Comparison of ENCODE assay signal across 16 cellular contexts in genomic region chr2:40130251-40130994, GRCh38.
DNase-seq lines count a peak whose midpoint lies in the region; ATAC-seq, FAIRE-seq and TF ChIP-seq lines count a peak whose summit lies in the region.
"Had no signal": no experiment of that assay in that cellular context is flagged by ENCODE, and none has a peak within 500 bp of the region (broad histone marks: within the 10 kb centered on the region; RNA-seq: fewer than 3 reads in every experiment).

No MANE protein-coding gene starts in this region.

- 45% methylated on average over 4 of the region's 4 CpGs for WGBS in liver
- WGBS in pancreas, 2 donors: 43 to 50% methylated on average over 4 of the region's 4 CpGs

- TF ChIP-seq RAD21 in liver (IDR thresholded peaks at IDR 0.05): no peak

- H3K27ac ChIP-seq in SJSA1: 0 out of 2 replicates have a peak overlapping the region, but pooled peaks have one; percentile 3
- no peak overlapping the region for H3K27ac ChIP-seq in fibroblast of lung (ENCODE audit: insufficient read depth, low read length)
- no peak overlapping the region for H3K27ac ChIP-seq in liver (ENCODE audit: low read depth in 1 of 2, low read length in 2 of 2)
- H3K27ac ChIP-seq in stomach smooth muscle (ENCODE audit: low read length): peak overlapping the region; percentile 46
- H3K27ac ChIP-seq in pancreas: no peak overlapping the region
- H3K27ac ChIP-seq: psoas muscle had no signal

- no peaks in the 10 kb centered on the region for H3K9me3 ChIP-seq in SJSA1 (replicated peaks)
- no peaks in the 10 kb centered on the region for H3K9me3 ChIP-seq in fibroblast of lung (ENCODE audit: control insufficient read depth, insufficient read depth, low read depth, low read length)
- no peaks in the 10 kb centered on the region for H3K9me3 ChIP-seq in liver (ENCODE audit: control insufficient read depth in 4 of 4, low read length in 3 of 4)
- H3K9me3 ChIP-seq in stomach smooth muscle (ENCODE audit: control insufficient read depth in 2 of 2, low read length in 2 of 2): no peaks in the 10 kb centered on the region
- no peaks in the 10 kb centered on the region for H3K9me3 ChIP-seq in pancreas
- H3K9me3 ChIP-seq: psoas muscle had no signal

- no peaks in the 10 kb centered on the region for H3K79me2 ChIP-seq in fibroblast of lung (ENCODE audit: control insufficient read depth, insufficient read depth, low read length)

- no peak overlapping the region for H2AFZ ChIP-seq in fibroblast of lung (ENCODE audit: low read length)

- H3K4me3 ChIP-seq in SJSA1 (no peak overlapping the region), fibroblast of lung (replicated peaks in 1 of 4; ENCODE audit: control extremely low read depth in 1 of 4, insufficient read depth in 1 of 4, low read depth in 3 of 4, low read length in 4 of 4) (no peak overlapping the region), liver (ENCODE audit: low read depth in 1 of 3, low read length in 3 of 3) (no peak overlapping the region), stomach smooth muscle (ENCODE audit: low read length in 2 of 2) (no peak overlapping the region), pancreas (no peak overlapping the region)
- H3K4me3 ChIP-seq: psoas muscle had no signal

- H3K27me3 ChIP-seq in SJSA1 (replicated peaks): no peaks in the 10 kb centered on the region
- H3K27me3 ChIP-seq in fibroblast of lung (ENCODE audit: control insufficient read depth, insufficient read depth, low read length): no peaks in the 10 kb centered on the region
- H3K27me3 ChIP-seq in liver (ENCODE audit: control insufficient read depth in 4 of 4, insufficient read depth in 4 of 4, low read length in 3 of 4): no peaks in the 10 kb centered on the region
- no peaks in the 10 kb centered on the region for H3K27me3 ChIP-seq in stomach smooth muscle (ENCODE audit: control insufficient read depth in 1 of 2, insufficient read depth in 2 of 2, low read length in 2 of 2)
- H3K27me3 ChIP-seq in pancreas: peaks cover 0 to 4% (median 0%) of the 10 kb centered on the region in 4 donors

- H3K4me1 ChIP-seq in SJSA1 (replicated peaks): peaks cover 29% of the 10 kb centered on the region
- peaks cover 23% of the 10 kb centered on the region for H3K4me1 ChIP-seq in fibroblast of lung (ENCODE audit: control insufficient read depth, extremely low read depth, insufficient read depth, low read length)
- no peaks in the 10 kb centered on the region for H3K4me1 ChIP-seq in liver (ENCODE audit: control insufficient read depth in 4 of 4, insufficient read depth in 4 of 4, low read length in 3 of 4)
- H3K4me1 ChIP-seq in stomach smooth muscle (ENCODE audit: control insufficient read depth, insufficient read depth, low read length): peaks cover 29% of the 10 kb centered on the region
- H3K4me1 ChIP-seq in pancreas: no peaks in the 10 kb centered on the region
- H3K4me1 ChIP-seq: psoas muscle had no signal

- FAIRE-seq in pancreas (lab: Jason Lieb, UNC): no peak

- H4K20me1 ChIP-seq in fibroblast of lung (ENCODE audit: control insufficient read depth, extremely low read depth, insufficient read depth, low read length): no peaks in the 10 kb centered on the region

- TF ChIP-seq CTCF in fibroblast of lung (conservative IDR thresholded peaks at IDR 0.05 in 1 of 2, IDR thresholded peaks at IDR 0.05 in 1 of 2; ENCODE audit: low read depth in 1 of 2, low read length in 2 of 2): no peak
- TF ChIP-seq CTCF in liver (IDR thresholded peaks at IDR 0.05; ENCODE audit: low read depth, low read length, missing input control): no peak
- no peak for TF ChIP-seq CTCF in pancreas (IDR thresholded peaks at IDR 0.05)

- H3K36me3 ChIP-seq in SJSA1: no peaks in the 10 kb centered on the region
- no peaks in the 10 kb centered on the region for H3K36me3 ChIP-seq in fibroblast of lung (ENCODE audit: control insufficient read depth, insufficient read depth, low read length)
- no peaks in the 10 kb centered on the region for H3K36me3 ChIP-seq in liver (ENCODE audit: control insufficient read depth in 4 of 4, insufficient read depth in 3 of 4, low read depth in 1 of 4, low read length in 3 of 4)
- H3K36me3 ChIP-seq in stomach smooth muscle (ENCODE audit: control insufficient read depth in 2 of 2, insufficient read depth in 2 of 2, low read length in 2 of 2): no peaks in the 10 kb centered on the region
- no peaks in the 10 kb centered on the region for H3K36me3 ChIP-seq in pancreas

- intact Hi-C loops in pancreas (cut with DNase I): no loop called here

- H3K9ac ChIP-seq in fibroblast of lung (ENCODE audit: insufficient read depth, low read length) (no peak overlapping the region), liver (ENCODE audit: low read depth in 1 of 2, low read length in 2 of 2) (no peak overlapping the region), stomach smooth muscle (ENCODE audit: low read length in 2 of 2) (no peak overlapping the region)

- ATAC-seq in pancreas (no peak), HG03442 (IDR thresholded peaks at IDR 0.05; ENCODE audit: unreplicated experiment) (no peak), HG03280 (IDR thresholded peaks at IDR 0.05; ENCODE audit: unreplicated experiment) (no peak)
- ATAC-seq: esophagus mucosa, psoas muscle had no signal

- DNase-seq in SJSA1 (ENCODE audit: low read depth in 1 of 2, low spot score in 2 of 2) (peak in 1 of 2 experiments; percentile 29), fibroblast of lung (ENCODE audit: low read depth in 2 of 2) (peak; percentile 62 to 80), pancreas (no peak), superior temporal gyrus (ENCODE audit: extremely low spot score) (no peak)
- DNase-seq: activated CD4-positive, CD25-positive, alpha-beta regulatory T cell; activated naive CD4-positive, alpha-beta T cell; cerebellar nuclear complex; NCI-H1092; NCI-H226; psoas muscle; stimulated activated CD4-positive, alpha-beta T cell treated with anti-CD3 and anti-CD28 coated beads, Interleukin-4, amount 100 ng/mL, for 1 hour had no signal

- no peak overlapping the region for H3K4me2 ChIP-seq in fibroblast of lung (ENCODE audit: extremely low read depth, insufficient read depth, low read length)

TF ChIP-seq in liver, 16 proteins besides CTCF, POLR2A, EP300 and RAD21:
- peak; percentile 22 for TF ChIP-seq REST (IDR thresholded peaks at IDR 0.05)
- no peak for TF ChIP-seq JUND (IDR thresholded peaks at IDR 0.05)

Comparison
In these comparisons a context has a peak if more than half of its experiments do, and no peak if none do; other contexts are left out.
1. DNase-seq: peak in fibroblast of lung (2 of 2); none in pancreas (0 of 6) and superior temporal gyrus (single experiment).
2. H3K27ac ChIP-seq: peak in SJSA1 (single experiment) and stomach smooth muscle (single experiment); none in fibroblast of lung (single experiment), liver (0 of 2) and pancreas (0 of 4).